ENCODE assay signal across 8 cellular contexts in genomic region chr3:58560771-58561311, GRCh38. TPM values are rescaled to one million over a fixed set of nuclear protein-coding genes. Genes with fewer than 3 reads are reported as not detected.
DNase-seq lines count a peak whose midpoint lies in the region; ATAC-seq and TF ChIP-seq lines count a peak whose summit lies in the region.

No MANE protein-coding gene starts in this region.

- peak; percentile 71 for TF ChIP-seq CTCF in choroid plexus epithelial cell (conservative IDR thresholded peaks at IDR 0.05; ENCODE audit: low read depth, low read length)

- DNase-seq in DMS114 treated with DMSO at 0.1 percent for 48 hours (lab: John Stamatoyannopoulos, UW; ENCODE audit: unreplicated experiment) (peak; percentile 17), M059J (ENCODE audit: low read depth) (peak; percentile 95), choroid plexus epithelial cell (ENCODE audit: low read depth) (peak; percentile 98), lung microvascular endothelial cell (ENCODE audit: low read depth in 2 of 2) (peak; percentile 83 to 94), amygdala (lab: John Stamatoyannopoulos, UW) (no peak), NCI-H146 (lab: John Stamatoyannopoulos, UW) (no peak), SIG-M5 (lab: John Stamatoyannopoulos, UW) (no peak)

- no peak overlapping the region for H3K4me3 ChIP-seq in choroid plexus epithelial cell (ENCODE audit: low read depth, low read length)

- ATAC-seq in GM21367 (IDR thresholded peaks at IDR 0.05; ENCODE audit: unreplicated experiment): no peak

RNA-seq across cellular contexts. Expression of gene FAM107A, which starts 16.4 kb away (rescaled TPM):
- 0.12 and 0.42 TPM in 2 replicates for total RNA-seq in M059J (2014; rRNA removed; shearing (Covaris generic))
- total RNA-seq in lung microvascular endothelial cell: 0.20 and 2.2 TPM in 2 replicates

RNA-seq across cellular contexts. Expression of gene ACOX2, which starts 23.9 kb away (rescaled TPM):
- total RNA-seq in M059J (2014; rRNA removed; shearing (Covaris generic)): 2.8 and 18.5 TPM in 2 replicates
- total RNA-seq in lung microvascular endothelial cell: 0.44 and 0.60 TPM in 2 replicates

Comparison
In these comparisons a context has a peak if more than half of its experiments do, and no peak if none do; other contexts are left out.
1. DNase-seq: peak in DMS114 treated with DMSO at 0.1 percent for 48 hours (single experiment), M059J (single experiment), choroid plexus epithelial cell (single experiment) and lung microvascular endothelial cell (2 of 2); none in amygdala (0 of 56), NCI-H146 (single experiment) and SIG-M5 (single experiment).